ENCODE assay signal across 10 cellular contexts in the genomic region with DNA sequence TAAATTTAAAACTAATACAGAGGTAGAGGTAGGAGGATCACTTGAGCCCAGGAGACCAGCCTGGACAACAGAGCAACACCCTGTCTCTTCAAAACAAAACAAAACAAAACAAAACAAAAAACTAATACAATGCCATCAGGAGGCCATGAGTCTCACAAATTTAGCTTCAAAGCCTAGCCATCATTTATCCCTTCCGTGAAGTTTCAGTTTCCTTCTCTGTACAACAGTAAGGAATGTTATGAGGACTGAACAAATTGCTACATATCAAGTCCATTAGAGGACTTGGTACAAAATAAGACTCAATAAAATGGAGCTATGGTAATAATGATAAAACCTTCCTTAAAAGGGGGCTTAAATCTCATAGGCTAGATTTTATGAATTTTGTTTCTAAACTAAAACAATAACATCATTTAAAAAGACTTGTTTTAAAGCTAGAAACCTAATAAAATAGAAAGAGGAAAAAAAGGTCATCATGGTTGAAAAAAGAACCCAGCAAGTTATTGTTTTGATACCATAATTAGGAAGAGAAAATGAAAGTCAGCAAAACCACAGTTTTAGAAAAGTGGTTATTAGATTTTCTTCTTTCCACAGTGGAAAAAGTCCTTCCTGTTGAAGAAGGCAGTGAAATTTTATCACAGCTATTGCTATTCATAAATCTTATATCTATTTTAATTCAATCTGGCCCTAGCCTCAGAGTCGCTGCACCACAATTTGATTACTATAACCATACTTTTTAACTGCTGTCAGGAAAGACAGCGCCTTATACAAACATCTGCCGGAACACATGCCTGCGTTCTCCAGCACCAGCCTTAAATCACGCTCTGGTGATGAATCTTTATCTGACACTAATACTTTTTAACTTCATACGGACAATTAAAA.
DNase-seq lines count a peak whose midpoint lies in the region; ATAC-seq, FAIRE-seq and TF ChIP-seq lines count a peak whose summit lies in the region.
"Had no signal": no experiment of that assay in that cellular context is flagged by ENCODE, and none has a peak within 500 bp of the region (broad histone marks: within the 10 kb centered on the region; RNA-seq: fewer than 3 reads in every experiment).

No MANE protein-coding gene starts in this region.

- WGBS in GM12878 (ENCODE audit: insufficient coverage, insufficient replicate concordance, low lambda C conversion rate, missing lambda C conversion rate), result 3% methylated on average over 7 of the region's 7 CpGs
- WGBS in thyroid gland, 2 donors, result 64 to 67% methylated on average over 7 of the region's 7 CpGs

- no peaks in the 10 kb centered on the region for H3K9me3 Mint-ChIP-seq in natural killer cell treated with Interleukin-12 subunit alpha and Interleukin-12 subunit beta and Interleukin-15 and Interleukin-18, amount 100 ng/mL, for 72 hours

- POLR2A ChIA-PET in GM12878 (lab: Charles Lee), result interaction anchor here (0.9 to 9.7 kb wide), 8 partner anchors 10 to 113 kb away, joined by 3 to 105 read pairs (median 5); partner anchors contain the start of gene MAPKAP1

- H3K79me2 ChIP-seq in GM12878 (ENCODE audit: control insufficient read depth, insufficient read depth, low read length), result peaks cover 65% of the 10 kb centered on the region

- in situ Hi-C loops in GM12878 (cut with MboI), result loop anchor here (25.0 kb wide), 1 partner anchor 1434 kb away; no protein-coding TSS in a partner anchor

- DNase-seq in GM06990 (ENCODE audit: extremely low read depth, insufficient read length) (peak; percentile 51), GM12878 (ENCODE audit: low read depth, low spot score) (no peak), thyroid gland (no peak), kidney tubule cell (ENCODE audit: low spot score) (no peak)
- no peak for DNase-seq in natural killer cell treated with Interleukin-12 subunit alpha and Interleukin-12 subunit beta and Interleukin-15 and Interleukin-18, amount 100 ng/mL, for 72 hours (ENCODE audit: low spot score)
- DNase-seq: effector CD8-positive, alpha-beta T cell; T-helper 9 cell had no signal

- no TSS peak for BruUV-seq in GM12878 (replicated peaks; lab: Mats Ljungman, UMichigan)

- H3K9ac ChIP-seq in HUES6 (ENCODE audit: low read length) (no peak overlapping the region), GM12878 (ENCODE audit: control insufficient read depth, insufficient read depth, low read length) (peak overlapping the region; percentile 36)

- no peaks in the 10 kb centered on the region for H3K36me3 Mint-ChIP-seq in natural killer cell treated with Interleukin-12 subunit alpha and Interleukin-12 subunit beta and Interleukin-15 and Interleukin-18, amount 100 ng/mL, for 72 hours

- H3K27me3 ChIP-seq in GM06990 (replicated peaks; ENCODE audit: control insufficient read depth, insufficient read depth, low read length) (no peaks in the 10 kb centered on the region), HUES6 (ENCODE audit: control insufficient read depth, insufficient read depth, low read length) (no peaks in the 10 kb centered on the region), GM12878 (replicated peaks in 1 of 2; ENCODE audit: control insufficient read depth in 2 of 2, insufficient read depth in 2 of 2, low read length in 1 of 2) (no peaks in the 10 kb centered on the region), thyroid gland (no peaks in the 10 kb centered on the region)

- 0 out of 2 replicates have a peak, but pooled peaks have one; percentile 2 for TF ChIP-seq RAD21 in GM12878 (IDR thresholded peaks at IDR 0.05; ENCODE audit: insufficient read depth, low read depth, low read length)

- no peaks in the 10 kb centered on the region for H3K36me3 ChIP-seq in GM06990 (ENCODE audit: control insufficient read depth, insufficient read depth, low read length)
- H3K36me3 ChIP-seq in HUES6 (ENCODE audit: control insufficient read depth, insufficient read depth, low read length), result no peaks in the 10 kb centered on the region
- H3K36me3 ChIP-seq in GM12878 (ENCODE audit: control insufficient read depth in 2 of 2, insufficient read depth in 2 of 2, low read length in 1 of 2), result peaks cover 0 to 3% of the 10 kb centered on the region in 2 experiments; a peak in 2 of 4 replicates
- H3K36me3 ChIP-seq in thyroid gland, result no peaks in the 10 kb centered on the region

- TF ChIP-seq EP300 in GM12878 (IDR thresholded peaks at IDR 0.05; ENCODE audit: borderline replicate concordance in 1 of 2, control insufficient read depth in 1 of 2, low read depth in 2 of 2, low read length in 2 of 2), result peak; percentile 61 to 80

- H3K4me1 ChIP-seq in HUES6 (ENCODE audit: control insufficient read depth, insufficient read depth, low read length) (peaks cover 33% of the 10 kb centered on the region), GM12878 (ENCODE audit: control insufficient read depth, insufficient read depth, low read length) (peaks cover 71% of the 10 kb centered on the region), thyroid gland (peaks cover 3 to 18% of the 10 kb centered on the region in 2 donors)

- SMC1A ChIA-PET in GM12878 (lab: Charles Lee; ENCODE audit: uncharacterized antibody, unreplicated experiment), result interaction anchor here (0.9 to 10.6 kb wide), 18 partner anchors 8 to 183 kb away, joined by 3 to 251 read pairs (median 5); partner anchors contain the start of gene MAPKAP1

- no peak for FAIRE-seq in GM12878 (lab: Jason Lieb, UNC)

- H3K4me3 ChIP-seq in GM06990 (replicated peaks; ENCODE audit: low read depth, low read length) (peak overlapping the region; percentile 47), HUES6 (ENCODE audit: low read depth, low read length) (no peak overlapping the region), GM12878 (peak overlapping the region; percentile 54), thyroid gland (replicated peaks in 1 of 3) (no peak overlapping the region)

- CTCF ChIA-PET in GM12878 (lab: Yijun Ruan, JAX), result interaction anchor here (0.7 to 3.6 kb wide), 11 partner anchors 11 to 110 kb away, joined by 3 to 29 read pairs (median 5); no protein-coding TSS in a partner anchor

- H3K4me3 Mint-ChIP-seq in natural killer cell treated with Interleukin-12 subunit alpha and Interleukin-12 subunit beta and Interleukin-15 and Interleukin-18, amount 100 ng/mL, for 72 hours, result peak overlapping the region; percentile 76

- TF ChIP-seq CTCF in GM06990 (IDR thresholded peaks at IDR 0.05; ENCODE audit: insufficient read depth, low read length, poor library complexity, severe bottlenecking) (no peak), GM12878 (IDR thresholded peaks at IDR 0.05 in 2 of 3, conservative IDR thresholded peaks at IDR 0.05 in 1 of 3; ENCODE audit: control insufficient read depth in 2 of 3, extremely low read depth in 1 of 3, insufficient read depth in 1 of 3, low read depth in 3 of 3, low read length in 3 of 3) (no peak), thyroid gland (IDR thresholded peaks at IDR 0.05) (no peak)

- no peak overlapping the region for H2AFZ ChIP-seq in GM12878 (ENCODE audit: control insufficient read depth, low read depth, low read length)

- no peaks in the 10 kb centered on the region for H4K20me1 ChIP-seq in GM12878 (ENCODE audit: control insufficient read depth, insufficient read depth)

- TF ChIP-seq POLR2A in GM12878 (IDR thresholded peaks at IDR 0.05; ENCODE audit: low read depth, low read length) (no peak), thyroid gland (IDR thresholded peaks at IDR 0.05) (no peak)

- intact Hi-C loops in GM12878 (cut with micrococcal nuclease; ENCODE audit: unreplicated experiment), result loop anchor here (1.0 kb wide), 2 partner anchors 14 to 57 kb away; no protein-coding TSS in a partner anchor
- intact Hi-C loops in thyroid gland (cut with DNase I), result no loop called here

- RAD21 ChIA-PET in GM12878 (lab: Charles Lee; ENCODE audit: unreplicated experiment), result interaction anchor here (0.6 to 10.9 kb wide), 12 partner anchors 12 to 85 kb away, joined by 3 to 237 read pairs (median 4); partner anchors contain the start of gene MAPKAP1

- no peaks in the 10 kb centered on the region for H3K27me3 Mint-ChIP-seq in natural killer cell treated with Interleukin-12 subunit alpha and Interleukin-12 subunit beta and Interleukin-15 and Interleukin-18, amount 100 ng/mL, for 72 hours

- 0 out of 2 replicates have a peak overlapping the region, but pooled peaks have one; percentile 30 for H3K27ac ChIP-seq in HUES6 (ENCODE audit: low read depth, low read length)
- H3K27ac ChIP-seq in GM12878 (ENCODE audit: control insufficient read depth, insufficient read depth), result peak overlapping the region; percentile 91
- H3K27ac ChIP-seq in thyroid gland, result peak overlapping the region in 1 of 3 donors; percentile 5

- ATAC-seq in GM12878 (peak; percentile 24), HG03135 (IDR thresholded peaks at IDR 0.05; ENCODE audit: unreplicated experiment) (no peak), GM18868 (IDR thresholded peaks at IDR 0.05; ENCODE audit: unreplicated experiment) (no peak)
- peak in 1 of 2 donors; percentile 61 for ATAC-seq in natural killer cell treated with Interleukin-12 subunit alpha and Interleukin-12 subunit beta and Interleukin-15 and Interleukin-18, amount 100 ng/mL, for 72 hours

- H3K27ac Mint-ChIP-seq in natural killer cell treated with Interleukin-12 subunit alpha and Interleukin-12 subunit beta and Interleukin-15 and Interleukin-18, amount 100 ng/mL, for 72 hours, result peak overlapping the region; percentile 75 to 92

- H3K9me3 ChIP-seq in HUES6 (ENCODE audit: control insufficient read depth, insufficient read depth, low read depth, low read length) (no peaks in the 10 kb centered on the region), GM12878 (replicated peaks; ENCODE audit: control insufficient read depth, insufficient read depth, low read length) (no peaks in the 10 kb centered on the region), thyroid gland (no peaks in the 10 kb centered on the region)

- H3K4me2 ChIP-seq in GM12878 (ENCODE audit: control insufficient read depth, insufficient read depth), result peak overlapping the region; percentile 85

- H3K4me1 Mint-ChIP-seq in natural killer cell treated with Interleukin-12 subunit alpha and Interleukin-12 subunit beta and Interleukin-15 and Interleukin-18, amount 100 ng/mL, for 72 hours (ENCODE audit: low read depth in 2 of 2), result peaks cover 46 to 51% of the 10 kb centered on the region in 2 donors

TF ChIP-seq in GM12878, 131 proteins besides CTCF, POLR2A, EP300 and RAD21 (continues in another document):
- peak; percentile 91 for TF ChIP-seq TBL1XR1 (IDR thresholded peaks at IDR 0.05; ENCODE audit: low read depth, low read length)
- TF ChIP-seq ZNF217 (IDR thresholded peaks at IDR 0.05), result 0 out of 2 replicates have a peak, but pooled peaks have one; percentile 22
- no peak for TF ChIP-seq IRF3 (IDR thresholded peaks at IDR 0.05)
- TF ChIP-seq CREM (IDR thresholded peaks at IDR 0.05; ENCODE audit: low read depth), result peak; percentile 38; the same call in 1 of the 2 replicates

Comparison
In these comparisons a context has a peak if more than half of its experiments do, and no peak if none do; other contexts are left out.
1. H3K4me3 ChIP-seq: peak in GM06990 (single experiment) and GM12878 (single experiment); none in HUES6 (single experiment) and thyroid gland (0 of 3).